Comparison of ENCODE assay signal across 9 cellular contexts in genomic region chr6:28410767-28411166, GRCh38.
"Had no signal": no experiment of that assay in that cellular context is flagged by ENCODE, and none has a peak within 500 bp of the region (broad histone marks: within the 10 kb centered on the region; RNA-seq: fewer than 3 reads in every experiment).

No MANE protein-coding gene starts in this region.

- FAIRE-seq: H1 had no signal

- DNase-seq: GM23248, GOT3, H7, H9, HCEC 1CT, HFFc6 had no signal

- ATAC-seq: GM23338, HCT116 had no signal
